Comparison of ENCODE assay signal across 8 cellular contexts in the genomic region with DNA sequence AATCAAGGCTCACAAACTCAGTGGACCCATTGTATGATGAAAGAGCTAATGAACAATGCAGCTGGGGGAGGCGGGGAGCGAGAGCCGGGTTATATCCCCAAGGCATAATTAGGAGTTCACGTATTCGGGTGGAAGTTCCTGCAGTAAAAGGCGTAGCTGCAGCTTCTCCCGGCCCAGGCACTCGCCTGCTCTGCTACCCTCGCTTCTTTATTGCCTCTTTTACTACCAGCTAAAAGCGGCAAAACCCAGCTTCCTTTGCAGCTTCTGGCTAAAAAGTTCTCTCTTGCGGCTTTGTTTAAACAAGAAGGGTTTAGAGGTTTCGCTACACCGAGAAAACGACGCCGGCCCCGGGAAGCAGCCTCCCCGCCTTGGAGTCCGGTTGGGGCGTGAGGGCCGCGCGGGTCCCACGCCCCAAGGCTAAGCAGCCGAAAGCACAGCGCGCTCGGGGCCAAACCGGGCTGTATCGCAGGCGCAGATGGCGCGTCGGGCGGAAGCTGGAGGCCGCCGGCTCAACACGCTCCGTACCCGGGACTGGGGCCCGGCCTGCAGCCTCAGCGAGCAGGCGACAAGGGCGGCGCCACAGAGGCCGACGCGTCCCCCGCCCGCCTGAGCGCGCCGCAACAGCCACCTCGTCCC. TPM values are rescaled to one million over a fixed set of nuclear protein-coding genes. Genes with fewer than 3 reads are reported as not detected.
A peak's percentile ranks its signal among the peaks of the same experiment; 100 is the strongest.
DNase-seq lines count a peak whose midpoint lies in the region; ATAC-seq and TF ChIP-seq lines count a peak whose summit lies in the region.

No MANE protein-coding gene starts in this region.

- peak overlapping the region; percentile 98 to 99 for H3K4me3 ChIP-seq in left lung

- H3K4me1 ChIP-seq in left lung = peaks cover 22 to 55% of the 10 kb centered on the region in 2 donors

- no peaks in the 10 kb centered on the region for H3K36me3 ChIP-seq in left lung

- no peaks in the 10 kb centered on the region for H3K27me3 Mint-ChIP-seq in stimulated activated naive CD8-positive, alpha-beta T cell treated with anti-CD3 and anti-CD28 coated beads, Interleukin-15, amount 100 ng/mL, for 72 hours

- H3K27ac Mint-ChIP-seq in stimulated activated naive CD8-positive, alpha-beta T cell treated with anti-CD3 and anti-CD28 coated beads, Interleukin-15, amount 100 ng/mL, for 72 hours = peak overlapping the region; percentile 96 to 98

- H3K4me1 Mint-ChIP-seq in stimulated activated naive CD8-positive, alpha-beta T cell treated with anti-CD3 and anti-CD28 coated beads, Interleukin-15, amount 100 ng/mL, for 72 hours = peaks cover 58% of the 10 kb centered on the region

- H3K27ac ChIP-seq in left lung = peak overlapping the region; percentile 99 to 100

- no peaks in the 10 kb centered on the region for H3K27me3 ChIP-seq in left lung

- DNase-seq in activated naive CD4-positive, alpha-beta T cell treated with Interleukin-2 at 50 U/mL for 16 hours = peak; percentile 49
- no peak for DNase-seq in activated naive CD4-positive, alpha-beta T cell (lab: John Stamatoyannopoulos, UW)
- DNase-seq in HCEC 1CT (peak; percentile 68), LoVo (ENCODE audit: low spot score) (peak; percentile 48), SW480 (ENCODE audit: low spot score) (peak; percentile 74), dermis blood vessel endothelial cell (peak; percentile 83), left lung (no peak)
- DNase-seq in stimulated activated naive CD8-positive, alpha-beta T cell treated with anti-CD3 and anti-CD28 coated beads, Interleukin-15, amount 100 ng/mL, for 72 hours = no peak

- no peaks in the 10 kb centered on the region for H3K9me3 ChIP-seq in left lung

- intact Hi-C loops in left lung (cut with DNase I) = no loop called here

- H3K9me3 Mint-ChIP-seq in stimulated activated naive CD8-positive, alpha-beta T cell treated with anti-CD3 and anti-CD28 coated beads, Interleukin-15, amount 100 ng/mL, for 72 hours = no peaks in the 10 kb centered on the region

- peak; percentile 22 for ATAC-seq in left lung
- peak; percentile 80 for ATAC-seq in stimulated activated naive CD8-positive, alpha-beta T cell treated with anti-CD3 and anti-CD28 coated beads, Interleukin-15, amount 100 ng/mL, for 72 hours

- peak overlapping the region; percentile 85 to 96 for H3K4me3 Mint-ChIP-seq in stimulated activated naive CD8-positive, alpha-beta T cell treated with anti-CD3 and anti-CD28 coated beads, Interleukin-15, amount 100 ng/mL, for 72 hours

- TF ChIP-seq CTCF in left lung (IDR thresholded peaks at IDR 0.05) = no peak

RNA-seq across cellular contexts. Expression of a gene that starts 1.6 kb away (rescaled TPM):
- total RNA-seq in dermis blood vessel endothelial cell (8.0 and 10.6 TPM in 2 replicates), left lung (10 to 100 TPM; 10.7 to 13.7 TPM)

Comparison
In these comparisons a context has a peak if more than half of its experiments do, and no peak if none do; other contexts are left out.
1. DNase-seq: peak in activated naive CD4-positive, alpha-beta T cell treated with Interleukin-2 at 50 U/mL for 16 hours (single experiment), HCEC 1CT (single experiment), LoVo (single experiment), SW480 (single experiment) and dermis blood vessel endothelial cell (single experiment); none in activated naive CD4-positive, alpha-beta T cell (0 of 4), left lung (0 of 2) and stimulated activated naive CD8-positive, alpha-beta T cell treated with anti-CD3 and anti-CD28 coated beads, Interleukin-15, amount 100 ng/mL, for 72 hours (0 of 2).